Comparison of ENCODE assay signal across 8 cellular contexts in genomic region chr6:31793927-31794245, GRCh38. TPM values are rescaled to one million over a fixed set of nuclear protein-coding genes. Genes with fewer than 3 reads are reported as not detected.
DNase-seq lines count a peak whose midpoint lies in the region; ATAC-seq, FAIRE-seq and TF ChIP-seq lines count a peak whose summit lies in the region.
"Not testable (repeated sequence)": the region's sequence is repeated elsewhere in the genome, so short reads cannot be mapped to it uniquely, and the experiment has no call there.

No MANE protein-coding gene starts in this region.

- not testable (repeated sequence) for TF ChIP-seq CTCF in AG09309 (IDR thresholded peaks at IDR 0.05; ENCODE audit: control insufficient read depth, insufficient read depth, low read depth, low read length, missing control alignments); HCT116 (IDR thresholded peaks at IDR 0.05 in 2 of 3, conservative IDR thresholded peaks at IDR 0.05 in 1 of 3; ENCODE audit: borderline replicate concordance in 1 of 3, insufficient read depth in 1 of 3, low read depth in 2 of 3, low read length in 2 of 3); Panc1 (IDR thresholded peaks at IDR 0.05); bronchial epithelial cell (IDR thresholded peaks at IDR 0.05; ENCODE audit: insufficient read depth, low read length, severe bottlenecking); foreskin fibroblast (IDR thresholded peaks at IDR 0.05; ENCODE audit: low read depth, low read length)

- not testable (repeated sequence) for DNase-seq in AG09309 (ENCODE audit: low read depth); HCT116 (ENCODE audit: low read depth, low spot score); Panc1 (ENCODE audit: low read depth, low spot score); activated T-cell treated with anti-CD3 and anti-CD28 coated beads, Interleukin-2, amount 50 U/mL, for 4 hours; bronchial epithelial cell (ENCODE audit: low read depth); foreskin fibroblast; naive thymus-derived CD8-positive, alpha-beta T cell

- H3K9ac ChIP-seq in HCT116 (ENCODE audit: low read length): peak overlapping the region; percentile 97

- intact Hi-C loops in HCT116 (cut with micrococcal nuclease); Panc1 (cut with micrococcal nuclease; ENCODE audit: unreplicated experiment): not testable (repeated sequence)

- CTCF ChIA-PET in HCT116 (lab: Charles Lee); Panc1 (lab: Charles Lee): not testable (repeated sequence)

- BruUV-seq in HCT116 (replicated peaks; lab: Mats Ljungman, UMichigan); Panc1 (replicated peaks; lab: Mats Ljungman, UMichigan): not testable (repeated sequence)

- H3K9me3 ChIP-seq in HCT116 (ENCODE audit: control insufficient read depth in 1 of 2, insufficient read depth in 1 of 2, low read depth in 1 of 2, low read length in 2 of 2); Panc1 (ENCODE audit: control insufficient read depth, insufficient read depth, low read depth, low read length): not testable (repeated sequence)

- H2AFZ ChIP-seq in HCT116 (ENCODE audit: low read depth, low read length, poor library complexity, severe bottlenecking): not testable (repeated sequence)

- RAD21 ChIA-PET in HCT116 (lab: Charles Lee; ENCODE audit: low non-redundant PET in 1 of 2, low total read pairs in 2 of 2, uncharacterized antibody in 2 of 2, unreplicated experiment in 2 of 2): not testable (repeated sequence)

- H3K36me3 ChIP-seq in HCT116 (ENCODE audit: control insufficient read depth in 1 of 2, insufficient read depth in 2 of 2, low read length in 2 of 2): peaks cover 11 to 27% of the 10 kb centered on the region in 2 experiments; a peak in 3 of 4 replicates
- H3K36me3 ChIP-seq in Panc1 (ENCODE audit: control insufficient read depth, insufficient read depth, low read length): peaks cover 13% of the 10 kb centered on the region
- H3K36me3 ChIP-seq in bronchial epithelial cell (ENCODE audit: control insufficient read depth, insufficient read depth, low read length): peaks cover 16% of the 10 kb centered on the region

- H3K4me1 Mint-ChIP-seq in activated T-cell treated with anti-CD3 and anti-CD28 coated beads, Interleukin-2, amount 50 U/mL, for 4 hours (ENCODE audit: low read depth): peaks cover 47% of the 10 kb centered on the region
- peaks cover 19 to 56% (median 47%) of the 10 kb centered on the region in 4 donors for H3K4me1 Mint-ChIP-seq in naive thymus-derived CD8-positive, alpha-beta T cell
- peaks cover 73% of the 10 kb centered on the region for H3K4me1 Mint-ChIP-seq in stimulated activated memory B cell treated with anti-CD40 and anti-IgM and Interleukin-4, amounts not matched to agents 10 μg/mL and 1 μg/mL and 100 μg/mL, for 72 hours

- H3K9me3 Mint-ChIP-seq in activated T-cell treated with anti-CD3 and anti-CD28 coated beads, Interleukin-2, amount 50 U/mL, for 4 hours; naive thymus-derived CD8-positive, alpha-beta T cell; stimulated activated memory B cell treated with anti-CD40 and anti-IgM and Interleukin-4, amounts not matched to agents 10 μg/mL and 1 μg/mL and 100 μg/mL, for 72 hours: not testable (repeated sequence)

- H3K27ac Mint-ChIP-seq in naive thymus-derived CD8-positive, alpha-beta T cell: peak overlapping the region in 8 of 10 donors; percentile 32 to 94 (median 82)
- peak overlapping the region; percentile 96 for H3K27ac Mint-ChIP-seq in stimulated activated memory B cell treated with anti-CD40 and anti-IgM and Interleukin-4, amounts not matched to agents 10 μg/mL and 1 μg/mL and 100 μg/mL, for 72 hours

- H3K27me3 ChIP-seq in HCT116 (ENCODE audit: insufficient read depth, low read length); Panc1 (ENCODE audit: control insufficient read depth, insufficient read depth, low read length); bronchial epithelial cell (ENCODE audit: control insufficient read depth, insufficient read depth, low read length): not testable (repeated sequence)

- POLR2A ChIA-PET in HCT116 (lab: Charles Lee): interaction anchor here (0.7 kb wide), 2 partner anchors 13 to 16 kb away, joined by 4 read pairs; partner anchors contain the start of genes LSM2 and VWA7
- POLR2A ChIA-PET in Panc1 (lab: Charles Lee): interaction anchor here (0.7 kb wide), 1 partner anchor 40 kb away, joined by 6 read pairs; no protein-coding TSS in a partner anchor
- POLR2A ChIA-PET in naive thymus-derived CD8-positive, alpha-beta T cell (lab: Charles Lee): interaction anchor here (0.6 to 0.7 kb wide), 2 partner anchors 12 to 13 kb away, joined by 3 to 4 read pairs; partner anchors contain the start of gene LSM2

- ATAC-seq in HCT116; Panc1; activated T-cell treated with anti-CD3 and anti-CD28 coated beads, Interleukin-2, amount 50 U/mL, for 4 hours; naive thymus-derived CD8-positive, alpha-beta T cell; stimulated activated memory B cell treated with anti-CD40 and anti-IgM and Interleukin-4, amounts not matched to agents 10 μg/mL and 1 μg/mL and 100 μg/mL, for 72 hours: not testable (repeated sequence)

- not testable (repeated sequence) for FAIRE-seq in bronchial epithelial cell (lab: Jason Lieb, UNC)

- in situ Hi-C loops in Panc1 (cut with HindIII; ENCODE audit: low pct_unique_long_range_greater_than_20kb, low sequenced_read_pairs): not testable (repeated sequence)

- not testable (repeated sequence) for TF ChIP-seq RAD21 in HCT116 (IDR thresholded peaks at IDR 0.05; ENCODE audit: low read depth)

- not testable (repeated sequence) for H3K27me3 Mint-ChIP-seq in activated T-cell treated with anti-CD3 and anti-CD28 coated beads, Interleukin-2, amount 50 U/mL, for 4 hours (ENCODE audit: low read depth); naive thymus-derived CD8-positive, alpha-beta T cell; stimulated activated memory B cell treated with anti-CD40 and anti-IgM and Interleukin-4, amounts not matched to agents 10 μg/mL and 1 μg/mL and 100 μg/mL, for 72 hours

- peak overlapping the region; percentile 98 for H3K27ac ChIP-seq in HCT116 (ENCODE audit: low read depth, low read length)
- peak overlapping the region; percentile 99 for H3K27ac ChIP-seq in Panc1 (ENCODE audit: low read length)

- peak overlapping the region; percentile 99 for H3K4me3 Mint-ChIP-seq in activated T-cell treated with anti-CD3 and anti-CD28 coated beads, Interleukin-2, amount 50 U/mL, for 4 hours
- H3K4me3 Mint-ChIP-seq in naive thymus-derived CD8-positive, alpha-beta T cell: peak overlapping the region in 9 of 10 donors; percentile 59 to 96 (median 89)
- H3K4me3 Mint-ChIP-seq in stimulated activated memory B cell treated with anti-CD40 and anti-IgM and Interleukin-4, amounts not matched to agents 10 μg/mL and 1 μg/mL and 100 μg/mL, for 72 hours: peak overlapping the region; percentile 84

- H3K4me1 ChIP-seq in HCT116 (ENCODE audit: control insufficient read depth in 1 of 2, insufficient read depth in 2 of 2, low read length in 2 of 2): peaks cover 24 to 45% of the 10 kb centered on the region in 2 experiments
- H3K4me1 ChIP-seq in Panc1 (ENCODE audit: control insufficient read depth, insufficient read depth, low read length): peaks cover 21% of the 10 kb centered on the region

- H3K79me2 ChIP-seq in HCT116 (ENCODE audit: insufficient read depth, low read length): peaks cover 63% of the 10 kb centered on the region

- H3K9me2 ChIP-seq in HCT116 (ENCODE audit: insufficient read depth): not testable (repeated sequence)

- peak overlapping the region; percentile 99 for H3K4me2 ChIP-seq in HCT116 (ENCODE audit: low read length)

- H3K4me3 ChIP-seq in AG09309 (ENCODE audit: control insufficient read depth, low read depth, low read length) (peak overlapping the region; percentile 82), HCT116 (replicated peaks in 1 of 2; ENCODE audit: low read depth in 1 of 2, low read length in 2 of 2) (peak overlapping the region; percentile 70 to 93), Panc1 (ENCODE audit: low read depth in 2 of 2, low read length in 2 of 2) (peak overlapping the region; percentile 92 to 99), bronchial epithelial cell (ENCODE audit: low read depth, low read length) (peak overlapping the region; percentile 95), foreskin fibroblast (ENCODE audit: low read depth in 1 of 2, low read length in 2 of 2) (peak overlapping the region; percentile 93 to 98)

- not testable (repeated sequence) for H4K20me1 ChIP-seq in HCT116 (ENCODE audit: insufficient read depth)

- not testable (repeated sequence) for TF ChIP-seq POLR2A in HCT116 (IDR thresholded peaks at IDR 0.05; ENCODE audit: borderline replicate concordance, extremely low read depth, insufficient read depth, insufficient read length)

- H3K36me3 Mint-ChIP-seq in activated T-cell treated with anti-CD3 and anti-CD28 coated beads, Interleukin-2, amount 50 U/mL, for 4 hours (ENCODE audit: insufficient read depth): peaks cover 17% of the 10 kb centered on the region
- H3K36me3 Mint-ChIP-seq in naive thymus-derived CD8-positive, alpha-beta T cell: peaks cover 2 to 35% (median 4%) of the 10 kb centered on the region in 3 donors
- H3K36me3 Mint-ChIP-seq in stimulated activated memory B cell treated with anti-CD40 and anti-IgM and Interleukin-4, amounts not matched to agents 10 μg/mL and 1 μg/mL and 100 μg/mL, for 72 hours: peaks cover 33% of the 10 kb centered on the region

RNA-seq across cellular contexts. Expression of gene VARS1, which starts 1.7 kb away (rescaled TPM):
- total RNA-seq in HCT116 (2021; ENCODE audit: unreplicated experiment) (254 TPM), Panc1 (2021; ENCODE audit: unreplicated experiment) (229 TPM), bronchial epithelial cell (40.8 and 53.2 TPM in 2 replicates)
- polyA plus RNA-seq in HCT116 (2012): 165 and 178 TPM in 2 replicates
- polyA plus RNA-seq in Panc1 (2012; ENCODE audit: insufficient read length): 274 TPM
- total RNA-seq in activated T-cell treated with anti-CD3 and anti-CD28 coated beads, Interleukin-2, amount 50 U/mL, for 4 hours: 100 to 1,000 TPM; 231 to 263 (median 234) TPM
- total RNA-seq in naive thymus-derived CD8-positive, alpha-beta T cell: 10 to 100 TPM; 37.6 to 40.3 TPM
- 10 to 100 TPM; 27.5 to 37.8 (median 30.3) TPM for polyA plus RNA-seq in naive thymus-derived CD8-positive, alpha-beta T cell

RNA-seq across cellular contexts. Expression of gene LSM2, which starts 12.9 kb away (rescaled TPM):
- 89.7 TPM for total RNA-seq in HCT116 (2021; ENCODE audit: unreplicated experiment)
- 98.8 and 102 TPM in 2 replicates for polyA plus RNA-seq in HCT116 (2012)
- total RNA-seq in Panc1 (2021; ENCODE audit: unreplicated experiment): 89.7 TPM
- polyA plus RNA-seq in Panc1 (2012; ENCODE audit: insufficient read length): 91.3 TPM
- total RNA-seq in activated T-cell treated with anti-CD3 and anti-CD28 coated beads, Interleukin-2, amount 50 U/mL, for 4 hours: 100 to 1,000 TPM; 163 to 192 (median 184) TPM
- 28.9 and 29.2 TPM in 2 replicates for total RNA-seq in bronchial epithelial cell
- total RNA-seq in naive thymus-derived CD8-positive, alpha-beta T cell: 10 to 100 TPM; 28.9 to 31.9 TPM
- 10 to 100 TPM; 67.1 to 80.3 (median 77.9) TPM for polyA plus RNA-seq in naive thymus-derived CD8-positive, alpha-beta T cell

RNA-seq across cellular contexts. Expression of gene VWA7, which starts 16.8 kb away (rescaled TPM):
- total RNA-seq in HCT116 (2021; ENCODE audit: unreplicated experiment): 14.6 TPM
- polyA plus RNA-seq in HCT116 (2012): 11.7 and 13.0 TPM in 2 replicates
- total RNA-seq in Panc1 (2021; ENCODE audit: unreplicated experiment): 4.3 TPM
- 2.7 TPM for polyA plus RNA-seq in Panc1 (2012; ENCODE audit: insufficient read length)
- total RNA-seq in activated T-cell treated with anti-CD3 and anti-CD28 coated beads, Interleukin-2, amount 50 U/mL, for 4 hours: 1 to 10 TPM; 1.4 TPM
- total RNA-seq in bronchial epithelial cell: 0.26 and 1.4 TPM in 2 replicates
- total RNA-seq in naive thymus-derived CD8-positive, alpha-beta T cell: under 1 TPM; 0.47 to 0.52 TPM
- under 1 TPM in 1 of 3 donors, not detected in 2; 0.34 TPM for polyA plus RNA-seq in naive thymus-derived CD8-positive, alpha-beta T cell

RNA-seq across cellular contexts. Expression of gene HSPA1L, which starts 21.2 kb away (rescaled TPM):
- 0.12 TPM for total RNA-seq in HCT116 (2021; ENCODE audit: unreplicated experiment)
- polyA plus RNA-seq in HCT116 (2012): 0.20 and 0.42 TPM in 2 replicates
- 2.8 TPM for total RNA-seq in Panc1 (2021; ENCODE audit: unreplicated experiment)
- 3.8 TPM for polyA plus RNA-seq in Panc1 (2012; ENCODE audit: insufficient read length)
- total RNA-seq in activated T-cell treated with anti-CD3 and anti-CD28 coated beads, Interleukin-2, amount 50 U/mL, for 4 hours: 1 to 10 TPM; 1.6 to 1.8 (median 1.7) TPM
- total RNA-seq in bronchial epithelial cell: 0.53 and 1.4 TPM in 2 replicates
- 1 to 10 TPM; 3.5 to 4.0 TPM for total RNA-seq in naive thymus-derived CD8-positive, alpha-beta T cell
- polyA plus RNA-seq in naive thymus-derived CD8-positive, alpha-beta T cell: 1 to 10 TPM in 2 of 3 donors, under 1 TPM in 1; 0.56 to 1.6 (median 1.6) TPM

RNA-seq across cellular contexts. Expression of gene HSPA1A, which starts 21.5 kb away (rescaled TPM):
- total RNA-seq in HCT116 (2021; ENCODE audit: unreplicated experiment) (5.0 TPM), Panc1 (2021; ENCODE audit: unreplicated experiment) (169 TPM), bronchial epithelial cell (50.3 and 55.3 TPM in 2 replicates)
- 0.55 and 2.8 TPM in 2 replicates for polyA plus RNA-seq in HCT116 (2012)
- 344 TPM for polyA plus RNA-seq in Panc1 (2012; ENCODE audit: insufficient read length)
- total RNA-seq in activated T-cell treated with anti-CD3 and anti-CD28 coated beads, Interleukin-2, amount 50 U/mL, for 4 hours: 10 to 100 TPM; 33.3 to 38.1 (median 34.2) TPM
- total RNA-seq in naive thymus-derived CD8-positive, alpha-beta T cell: 10 to 100 TPM; 54.8 to 56.9 TPM
- 10 to 100 TPM in 2 of 3 donors, 1 to 10 TPM in 1; 6.9 to 17.3 (median 11.4) TPM for polyA plus RNA-seq in naive thymus-derived CD8-positive, alpha-beta T cell
